In the genomic region with DNA sequence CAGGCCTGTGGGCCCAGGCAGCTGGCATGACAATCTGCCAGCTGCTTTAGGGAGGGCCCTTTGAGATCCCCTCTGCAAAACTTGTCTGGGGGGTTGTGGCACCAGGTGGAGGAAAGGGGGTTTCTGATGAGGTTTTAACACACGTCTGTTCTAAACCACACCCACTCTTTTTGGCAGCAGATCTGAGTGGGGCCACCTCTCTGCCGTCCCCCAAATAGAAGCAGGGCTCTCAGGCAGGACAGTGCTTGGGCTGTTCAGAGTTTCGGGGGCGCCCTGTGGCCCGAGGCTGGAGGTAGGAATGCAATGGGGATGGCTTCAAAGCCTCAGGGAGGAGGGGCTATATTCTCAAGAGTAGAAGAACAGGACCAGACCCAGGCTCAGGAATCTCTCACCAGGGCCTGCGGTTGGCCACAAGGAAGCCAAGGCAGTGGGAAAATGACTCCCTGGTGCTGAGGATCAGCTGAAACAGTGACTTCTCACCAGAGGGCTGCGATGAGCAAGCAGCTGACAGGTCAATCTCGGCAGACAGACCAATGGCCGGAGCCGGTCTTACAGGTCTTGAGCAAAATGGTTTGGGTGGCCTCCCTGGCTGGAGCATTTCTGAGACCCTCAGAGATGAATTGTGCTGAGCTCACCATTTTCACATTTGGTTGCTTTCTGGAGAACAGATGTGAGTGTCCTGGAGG, we compare ENCODE assay signal across 15 cellular contexts. TPM values are rescaled to one million over a fixed set of nuclear protein-coding genes. Genes with fewer than 3 reads are reported as not detected.
A peak's percentile ranks its signal among the peaks of the same experiment; 100 is the strongest.
DNase-seq lines count a peak whose midpoint lies in the region; ATAC-seq, FAIRE-seq and TF ChIP-seq lines count a peak whose summit lies in the region.
"Had no signal": no experiment of that assay in that cellular context is flagged by ENCODE, and none has a peak within 500 bp of the region (broad histone marks: within the 10 kb centered on the region; RNA-seq: fewer than 3 reads in every experiment).

No MANE protein-coding gene starts in this region.

- intact Hi-C loops in activated CD4-positive, alpha-beta T cell treated with anti-CD3 and anti-CD28 coated beads for 36 hours (cut with DNase I, micrococcal nuclease), result no loop called here

- POLR2A ChIA-PET in activated CD4-positive, alpha-beta T cell treated with anti-CD3 and anti-CD28 coated beads for 36 hours (lab: Charles Lee), result no interaction called here

- H3K9me3 Mint-ChIP-seq in osteocyte (ENCODE audit: unreplicated experiment), result no peaks in the 10 kb centered on the region
- no peaks in the 10 kb centered on the region for H3K9me3 Mint-ChIP-seq in activated CD4-positive, alpha-beta T cell treated with anti-CD3 and anti-CD28 coated beads for 36 hours (ENCODE audit: low read depth)
- H3K9me3 Mint-ChIP-seq: activated T-cell treated with anti-CD3 and anti-CD28 coated beads, Interleukin-2, amount 50 U/mL, for 72 hours; brain; CD8-positive, alpha-beta memory T cell; nephron had no signal

- no peak overlapping the region for H3K4me3 Mint-ChIP-seq in osteocyte (ENCODE audit: unreplicated experiment)
- no peak overlapping the region for H3K4me3 Mint-ChIP-seq in activated CD4-positive, alpha-beta T cell treated with anti-CD3 and anti-CD28 coated beads for 36 hours
- H3K4me3 Mint-ChIP-seq: activated T-cell treated with anti-CD3 and anti-CD28 coated beads, Interleukin-2, amount 50 U/mL, for 72 hours; brain; CD8-positive, alpha-beta memory T cell; nephron had no signal

- peaks cover 3% of the 10 kb centered on the region for H3K4me1 Mint-ChIP-seq in osteocyte (ENCODE audit: unreplicated experiment)
- no peaks in the 10 kb centered on the region for H3K4me1 Mint-ChIP-seq in activated CD4-positive, alpha-beta T cell treated with anti-CD3 and anti-CD28 coated beads for 36 hours
- H3K4me1 Mint-ChIP-seq: nephron had no signal

- CTCF ChIA-PET in activated CD4-positive, alpha-beta T cell treated with anti-CD3 and anti-CD28 coated beads for 36 hours (lab: Charles Lee), result interaction anchor here (1.0 kb wide), 1 partner anchor 243 kb away, joined by 4 read pairs; no protein-coding TSS in a partner anchor

- peak; percentile 38 for DNase-seq in GM04503 (ENCODE audit: low read depth)
- peak; percentile 34 for DNase-seq in NCI-H2171 (lab: John Stamatoyannopoulos, UW)
- peak; percentile 50 for DNase-seq in ecto neural progenitor cell (ENCODE audit: low spot score)
- peak; percentile 73 for DNase-seq in osteocyte (ENCODE audit: extremely low spot score, unreplicated experiment)
- no peak for DNase-seq in OCI-M2 (lab: John Stamatoyannopoulos, UW; ENCODE audit: unreplicated experiment)
- DNase-seq in activated CD4-positive, alpha-beta T cell treated with anti-CD3 and anti-CD28 coated beads for 36 hours, result no peak
- DNase-seq in NCI-H1694 (lab: John Stamatoyannopoulos, UW), result no peak
- DNase-seq in D721Med (ENCODE audit: insufficient read length, low spot score), result no peak
- DNase-seq: activated T-cell treated with anti-CD3 and anti-CD28 coated beads, Interleukin-2, amount 50 U/mL, for 72 hours; CD8-positive, alpha-beta memory T cell; NCI-H446 treated with DMSO at 0.1 percent for 48 hours had no signal

- no peak for FAIRE-seq in D721Med (lab: Jason Lieb, UNC)
- FAIRE-seq: GM19239 had no signal

- no peak overlapping the region for H3K27ac Mint-ChIP-seq in osteocyte (ENCODE audit: unreplicated experiment)
- H3K27ac Mint-ChIP-seq in activated CD4-positive, alpha-beta T cell treated with anti-CD3 and anti-CD28 coated beads for 36 hours, result no peak overlapping the region
- H3K27ac Mint-ChIP-seq: activated T-cell treated with anti-CD3 and anti-CD28 coated beads, Interleukin-2, amount 50 U/mL, for 72 hours; CD8-positive, alpha-beta memory T cell; nephron had no signal

- TF ChIP-seq CTCF in osteocyte (IDR thresholded peaks at IDR 0.05) (no peak), D721Med (IDR thresholded peaks at IDR 0.05; ENCODE audit: insufficient read depth, missing control alignments) (no peak)

- no peaks in the 10 kb centered on the region for H3K36me3 Mint-ChIP-seq in osteocyte (ENCODE audit: unreplicated experiment)
- H3K36me3 Mint-ChIP-seq in activated CD4-positive, alpha-beta T cell treated with anti-CD3 and anti-CD28 coated beads for 36 hours (ENCODE audit: low read depth), result no peaks in the 10 kb centered on the region
- H3K36me3 Mint-ChIP-seq: brain; CD8-positive, alpha-beta memory T cell had no signal

- H3K27me3 Mint-ChIP-seq in osteocyte (ENCODE audit: unreplicated experiment), result peaks cover 38% of the 10 kb centered on the region
- no peaks in the 10 kb centered on the region for H3K27me3 Mint-ChIP-seq in activated CD4-positive, alpha-beta T cell treated with anti-CD3 and anti-CD28 coated beads for 36 hours

- no peak for ATAC-seq in activated CD4-positive, alpha-beta T cell treated with anti-CD3 and anti-CD28 coated beads for 36 hours
- ATAC-seq: activated T-cell treated with anti-CD3 and anti-CD28 coated beads, Interleukin-2, amount 50 U/mL, for 72 hours had no signal

RNA-seq across cellular contexts. Expression of a gene that starts 1.5 kb away (rescaled TPM):
- not detected in 2 replicates for total RNA-seq in osteocyte
- not detected for total RNA-seq in activated CD4-positive, alpha-beta T cell treated with anti-CD3 and anti-CD28 coated beads for 36 hours
- total RNA-seq: activated T-cell treated with anti-CD3 and anti-CD28 coated beads, Interleukin-2, amount 50 U/mL, for 72 hours; CD8-positive, alpha-beta memory T cell; SJCRH30 had no signal

RNA-seq across cellular contexts. Expression of a gene that starts 28.7 kb away (rescaled TPM):
- total RNA-seq in osteocyte, result not detected in 2 replicates
- not detected for total RNA-seq in activated CD4-positive, alpha-beta T cell treated with anti-CD3 and anti-CD28 coated beads for 36 hours
- total RNA-seq: activated T-cell treated with anti-CD3 and anti-CD28 coated beads, Interleukin-2, amount 50 U/mL, for 72 hours; CD8-positive, alpha-beta memory T cell; SJCRH30 had no signal

RNA-seq across cellular contexts. Expression of a gene that starts 31.2 kb away (rescaled TPM):
- total RNA-seq in osteocyte, result not detected in 2 replicates
- total RNA-seq in activated CD4-positive, alpha-beta T cell treated with anti-CD3 and anti-CD28 coated beads for 36 hours, result not detected
- total RNA-seq: activated T-cell treated with anti-CD3 and anti-CD28 coated beads, Interleukin-2, amount 50 U/mL, for 72 hours; CD8-positive, alpha-beta memory T cell; SJCRH30 had no signal

RNA-seq across cellular contexts. Expression of a gene that starts 48.1 kb away (rescaled TPM):
- not detected in 2 replicates for total RNA-seq in osteocyte
- not detected for total RNA-seq in activated CD4-positive, alpha-beta T cell treated with anti-CD3 and anti-CD28 coated beads for 36 hours
- total RNA-seq: activated T-cell treated with anti-CD3 and anti-CD28 coated beads, Interleukin-2, amount 50 U/mL, for 72 hours; CD8-positive, alpha-beta memory T cell; SJCRH30 had no signal

RNA-seq across cellular contexts. Expression of a gene that starts 51.9 kb away (rescaled TPM):
- not detected in 2 replicates for total RNA-seq in osteocyte
- total RNA-seq in activated CD4-positive, alpha-beta T cell treated with anti-CD3 and anti-CD28 coated beads for 36 hours, result not detected
- total RNA-seq: CD8-positive, alpha-beta memory T cell; SJCRH30 had no signal

Comparison
In these comparisons a context has a peak if more than half of its experiments do, and no peak if none do; other contexts are left out.
1. DNase-seq: peak in GM04503 (single experiment), NCI-H2171 (single experiment), ecto neural progenitor cell (single experiment) and osteocyte (single experiment); none in OCI-M2 (single experiment), activated CD4-positive, alpha-beta T cell treated with anti-CD3 and anti-CD28 coated beads for 36 hours (single experiment), NCI-H1694 (single experiment) and D721Med (single experiment).